ENCODE assay signal across 29 cellular contexts in the genomic region with DNA sequence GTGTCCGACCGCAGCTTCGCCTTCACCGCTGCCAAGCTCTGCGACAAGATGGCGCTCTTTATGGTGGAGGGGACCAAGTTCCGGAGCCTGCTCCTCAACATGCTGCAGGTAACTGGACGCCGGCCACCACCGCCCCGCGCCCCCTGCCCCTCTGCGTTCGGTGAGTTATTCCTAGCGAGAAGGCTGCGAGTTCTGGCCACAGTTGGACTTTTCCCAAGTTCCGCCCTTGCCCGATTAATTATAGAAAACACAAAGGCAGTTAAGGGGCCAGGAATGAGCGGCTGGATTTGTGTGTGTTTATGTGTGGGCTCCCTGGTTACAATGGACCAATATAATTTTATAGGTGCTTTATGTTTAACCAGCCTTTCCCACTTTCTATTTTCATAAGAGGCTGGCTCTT.
A peak's percentile ranks its signal among the peaks of the same experiment; 100 is the strongest.
DNase-seq lines count a peak whose midpoint lies in the region; ATAC-seq and TF ChIP-seq lines count a peak whose summit lies in the region.
"Had no signal": no experiment of that assay in that cellular context is flagged by ENCODE, and none has a peak within 500 bp of the region (broad histone marks: within the 10 kb centered on the region; RNA-seq: fewer than 3 reads in every experiment).

No MANE protein-coding gene starts in this region.

- H3K36me3 ChIP-seq in heart right ventricle, result peaks cover 0 to 61% (median 9%) of the 10 kb centered on the region in 9 donors
- H3K36me3 ChIP-seq in mucosa of descending colon (ENCODE audit: low read depth), result no peaks in the 10 kb centered on the region
- no peaks in the 10 kb centered on the region for H3K36me3 ChIP-seq in transverse colon

- H3K27me3 ChIP-seq in heart right ventricle (no peaks in the 10 kb centered on the region), transverse colon (no peaks in the 10 kb centered on the region)
- H3K27me3 ChIP-seq: BLaER1 treated with 17β-estradiol and CSF1 and Interleukin-3, amounts not matched to agents 10 nM and 100 nM had no signal

- TF ChIP-seq CTCF in heart right ventricle (IDR thresholded peaks at IDR 0.05) (no peak), mucosa of descending colon (IDR thresholded peaks at IDR 0.05) (no peak), transverse colon (IDR thresholded peaks at IDR 0.05) (no peak), chondrocyte (IDR thresholded peaks at IDR 0.05) (no peak)

- peaks cover 0 to 4% (median 0%) of the 10 kb centered on the region in 11 donors for H3K9me3 ChIP-seq in heart right ventricle
- H3K9me3 ChIP-seq in mucosa of descending colon, result no peaks in the 10 kb centered on the region
- H3K9me3 ChIP-seq in transverse colon, result no peaks in the 10 kb centered on the region
- H3K9me3 ChIP-seq: BLaER1 treated with 17β-estradiol and CSF1 and Interleukin-3, amounts not matched to agents 10 nM and 100 nM; Caco-2; HAP-1 had no signal

- ATAC-seq in Right ventricle myocardium inferior (peak; percentile 33), left cardiac atrium (no peak), heart right ventricle (peak in 5 of 8 donors; percentile 10 to 44 (median 27)), mucosa of descending colon (peak; percentile 90), HG02884 (IDR thresholded peaks at IDR 0.05; ENCODE audit: unreplicated experiment) (no peak)
- ATAC-seq: GM12878 had no signal

- DNase-seq in Right ventricle myocardium inferior (ENCODE audit: missing footprints) (no peak), left cardiac atrium (no peak), heart right ventricle (no peak), mucosa of descending colon (peak in 2 of 3 donors; percentile 75 to 79), transverse colon (peak; percentile 75), NCI-H1092 (lab: John Stamatoyannopoulos, UW) (no peak), chondrocyte (ENCODE audit: low spot score) (no peak)
- DNase-seq: 8988T; Caco-2; CD4-positive, alpha-beta memory T cell; DMS 273 treated with DMSO at 0.1 percent for 48 hours; DMS79 treated with DMSO at 0.1 percent for 48 hours; GM23248; KBM-7; NCI-H1092 treated with DMSO at 0.1 percent for 48 hours; NCI-H1436 treated with DMSO at 0.1 percent for 48 hours; NCI-H2029; NCI-H2171; NCI-H345; NCI-H524; NCI-H82; OCI-M1; SHP77 had no signal

- intact Hi-C loops in Right ventricle myocardium inferior (cut with DNase I) (no loop called here), left cardiac atrium (cut with DNase I) (no loop called here), heart right ventricle (cut with DNase I) (loop anchor here in 1 of 10 donors (5.0 kb wide), 1 partner anchor 1961 kb away; no protein-coding TSS in a partner anchor), mucosa of descending colon (cut with DNase I, micrococcal nuclease) (no loop called here), transverse colon (cut with DNase I; ENCODE audit: low total_unique reads) (no loop called here)

- H3K27ac ChIP-seq in heart right ventricle, result peak overlapping the region in 5 of 10 donors; percentile 12 to 79 (median 55)
- H3K27ac ChIP-seq in transverse colon, result peak overlapping the region in 3 of 4 donors; percentile 42 to 69 (median 51)
- H3K27ac ChIP-seq: BLaER1 treated with 17β-estradiol and CSF1 and Interleukin-3, amounts not matched to agents 10 nM and 100 nM; GM23248; HL-60; SK-N-MC had no signal

- H3K4me3 ChIP-seq in heart right ventricle, result no peak overlapping the region
- no peak overlapping the region for H3K4me3 ChIP-seq in mucosa of descending colon
- H3K4me3 ChIP-seq in transverse colon, result no peak overlapping the region
- H3K4me3 ChIP-seq: BLaER1 treated with 17β-estradiol and CSF1 and Interleukin-3, amounts not matched to agents 10 nM and 100 nM; GM12878; GM23248; HAP-1; SK-N-MC had no signal

- no peaks in the 10 kb centered on the region for H3K9me3 Mint-ChIP-seq in chondrocyte (ENCODE audit: low read depth)
- H3K9me3 Mint-ChIP-seq: CD4-positive, alpha-beta memory T cell had no signal

- no peak for TF ChIP-seq EP300 in transverse colon (IDR thresholded peaks at IDR 0.05; ENCODE audit: low read depth)

- no peak overlapping the region for H3K27ac Mint-ChIP-seq in chondrocyte (ENCODE audit: unreplicated experiment)
- H3K27ac Mint-ChIP-seq: CD4-positive, alpha-beta memory T cell had no signal

- H3K4me1 ChIP-seq in heart right ventricle (peaks cover 9 to 63% (median 44%) of the 10 kb centered on the region in 9 donors), mucosa of descending colon (ENCODE audit: low read depth) (peaks cover 9% of the 10 kb centered on the region), transverse colon (peaks cover 5 to 30% (median 13%) of the 10 kb centered on the region in 4 donors)

- no peak overlapping the region for H3K4me3 Mint-ChIP-seq in chondrocyte (ENCODE audit: unreplicated experiment)
- H3K4me3 Mint-ChIP-seq: CD4-positive, alpha-beta memory T cell had no signal

- TF ChIP-seq POLR2A in transverse colon (IDR thresholded peaks at IDR 0.05), result no peak

- in situ Hi-C loops in transverse colon (cut with MboI; ENCODE audit: low pct_ligation_motif_present in 1 of 4, low pct_unique_long_range_greater_than_20kb in 1 of 4, low sequenced_read_pairs in 3 of 4), result no loop called here

- WGBS in heart right ventricle, 2 donors, result 67 to 73% methylated on average over 19 of the region's 19 CpGs
- 47 to 74% methylated on average over 3 to 19 of the region's 19 CpGs for WGBS in transverse colon (ENCODE audit: low coverage in 1 of 2), 2 donors

- H3K27me3 Mint-ChIP-seq in chondrocyte (ENCODE audit: low read depth), result no peaks in the 10 kb centered on the region
- H3K27me3 Mint-ChIP-seq: CD4-positive, alpha-beta memory T cell had no signal

- H3K36me3 Mint-ChIP-seq in chondrocyte (ENCODE audit: low read depth), result peaks cover 43% of the 10 kb centered on the region

- H3K4me1 Mint-ChIP-seq in chondrocyte (ENCODE audit: low read depth), result peaks cover 5% of the 10 kb centered on the region

Comparison
In these comparisons a context has a peak if more than half of its experiments do, and no peak if none do; other contexts are left out.
1. ATAC-seq: peak in Right ventricle myocardium inferior (single experiment), heart right ventricle (5 of 8) and mucosa of descending colon (single experiment); none in left cardiac atrium (0 of 2) and HG02884 (single experiment).
2. DNase-seq: peak in mucosa of descending colon (2 of 3) and transverse colon (single experiment); none in Right ventricle myocardium inferior (single experiment), left cardiac atrium (single experiment), heart right ventricle (0 of 2), NCI-H1092 (single experiment) and chondrocyte (single experiment).